In genomic region chr16:79687249-79687768, GRCh38 we compare ENCODE assay signal across 1 cellular context.
TF ChIP-seq lines count a peak whose summit lies in the region.

No MANE protein-coding gene starts in this region.

TF ChIP-seq in K562, 482 proteins besides CTCF, POLR2A, EP300 and RAD21 (continued from another document):
- TF ChIP-seq RREB1 (CRISPR knock-in tag; IDR thresholded peaks at IDR 0.05): no peak
- no peak for TF ChIP-seq FOXP4 (CRISPR knock-in tag; IDR thresholded peaks at IDR 0.05; ENCODE audit: borderline replicate concordance)
- TF ChIP-seq SREBF1 (IDR thresholded peaks at IDR 0.05; ENCODE audit: borderline replicate concordance, low read depth, low read length): no peak
- TF ChIP-seq NFRKB (IDR thresholded peaks at IDR 0.05; ENCODE audit: low read depth): no peak
- TF ChIP-seq ZNF311 (CRISPR knock-in tag; IDR thresholded peaks at IDR 0.05): no peak
- TF ChIP-seq NCOR1 (IDR thresholded peaks at IDR 0.05): peak; percentile 9; the same call in 1 of the 2 replicates
- no peak for TF ChIP-seq IRF9 (tag; IDR thresholded peaks at IDR 0.05)
- 0 out of 2 replicates have a peak, but pooled peaks have one; percentile 14 for TF ChIP-seq TEAD4 (IDR thresholded peaks at IDR 0.05; ENCODE audit: low read length)
- no peak for TF ChIP-seq TEAD4 (CRISPR knock-in tag; IDR thresholded peaks at IDR 0.05; ENCODE audit: borderline replicate concordance)
- TF ChIP-seq ARID1B (IDR thresholded peaks at IDR 0.05): peak; percentile 49
- TF ChIP-seq ZNF239 (CRISPR knock-in tag; IDR thresholded peaks at IDR 0.05): no peak
- no peak for TF ChIP-seq HNRNPUL1 (IDR thresholded peaks at IDR 0.05; ENCODE audit: low read length)
- TF ChIP-seq ZNF830 (CRISPR knock-in tag; IDR thresholded peaks at IDR 0.05): no peak
- no peak for TF ChIP-seq MCM3 (IDR thresholded peaks at IDR 0.05)
- TF ChIP-seq ARID2 (IDR thresholded peaks at IDR 0.05): no peak
- TF ChIP-seq MECOM (CRISPR knock-in tag; IDR thresholded peaks at IDR 0.05): no peak
